1 cellular context compared by ENCODE assay signal in the genomic region with DNA sequence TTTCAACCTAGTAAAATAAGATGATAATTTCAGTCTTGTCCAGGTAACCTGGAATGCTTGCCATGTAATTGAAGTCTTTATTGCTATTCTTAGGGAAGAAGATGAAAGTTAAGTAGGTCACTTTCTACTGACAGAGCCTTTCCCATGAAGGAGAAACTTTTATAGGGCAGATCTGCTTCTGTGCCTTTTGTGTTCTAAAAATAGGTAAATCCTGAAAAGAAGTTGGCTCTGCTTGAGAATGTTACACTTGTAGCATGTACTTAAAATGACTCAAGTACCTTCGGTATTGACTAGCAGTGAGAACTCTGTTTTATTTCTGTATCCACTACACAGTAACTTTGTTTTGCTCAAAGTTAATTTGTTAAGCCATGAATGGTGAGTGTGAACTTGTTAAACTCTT.
TF ChIP-seq lines count a peak whose summit lies in the region.

No MANE protein-coding gene starts in this region.

TF ChIP-seq in H1, 55 proteins besides CTCF, POLR2A, EP300 and RAD21:
- TF ChIP-seq GTF2F1 (IDR thresholded peaks at IDR 0.05; ENCODE audit: borderline replicate concordance, low read depth, low read length), result no peak
- no peak for TF ChIP-seq MAFK (IDR thresholded peaks at IDR 0.05; ENCODE audit: low read depth, low read length)
- no peak for TF ChIP-seq HDAC2 (IDR thresholded peaks at IDR 0.05; ENCODE audit: borderline replicate concordance in 1 of 2, low read depth in 2 of 2, low read length in 2 of 2)
- TF ChIP-seq RFX5 (IDR thresholded peaks at IDR 0.05; ENCODE audit: borderline replicate concordance, low read depth, low read length), result no peak
- no peak for TF ChIP-seq TCF12 (IDR thresholded peaks at IDR 0.05; ENCODE audit: low read depth, low read length)
- no peak for TF ChIP-seq CHD7 (IDR thresholded peaks at IDR 0.05; ENCODE audit: insufficient replicate concordance, low read length)
- no peak for TF ChIP-seq CHD2 (IDR thresholded peaks at IDR 0.05; ENCODE audit: low read length)
TF ChIP-seq in H1: peak in this region for 0.
